9 cellular contexts compared by ENCODE assay signal in the genomic region with DNA sequence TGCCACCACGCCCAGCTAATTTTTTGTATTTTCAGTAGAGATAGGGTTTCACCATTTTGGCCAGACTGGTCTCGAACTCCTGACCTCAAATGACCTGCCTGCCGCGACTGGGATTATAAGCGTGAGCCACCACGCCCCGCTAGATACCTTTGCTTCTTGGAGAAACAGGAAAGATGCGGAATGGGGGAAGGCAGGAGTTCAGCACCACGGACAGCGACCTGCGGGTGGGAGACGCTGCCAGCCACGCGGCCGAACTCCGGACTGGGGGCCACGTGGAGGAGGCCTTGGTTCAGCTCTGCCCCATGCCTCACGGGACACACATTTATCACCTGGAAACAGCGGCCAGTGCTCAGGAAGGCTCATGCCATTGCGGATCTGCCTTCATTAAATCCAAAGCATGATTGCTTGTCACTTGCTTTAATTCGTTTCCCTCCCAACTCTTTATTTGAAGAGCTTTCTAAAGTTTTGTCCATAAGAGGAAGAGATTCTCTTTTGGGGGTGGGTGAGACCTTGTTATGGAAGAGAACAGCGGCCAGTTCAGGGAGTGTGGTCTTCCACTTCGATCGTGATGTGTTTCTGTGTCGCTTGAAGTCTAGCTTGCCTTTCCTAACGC.
DNase-seq lines count a peak whose midpoint lies in the region; ATAC-seq and TF ChIP-seq lines count a peak whose summit lies in the region.
"Had no signal": no experiment of that assay in that cellular context is flagged by ENCODE, and none has a peak within 500 bp of the region (broad histone marks: within the 10 kb centered on the region; RNA-seq: fewer than 3 reads in every experiment).

No MANE protein-coding gene starts in this region.

- H3K27me3 Mint-ChIP-seq in activated CD4-positive, alpha-beta memory T cell treated with anti-CD3 and anti-CD28 coated beads for 36 hours = peaks cover 32% of the 10 kb centered on the region

- POLR2A ChIA-PET in activated CD4-positive, alpha-beta memory T cell treated with anti-CD3 and anti-CD28 coated beads for 36 hours (lab: Charles Lee) = no interaction called here

- intact Hi-C loops in activated CD4-positive, alpha-beta memory T cell treated with anti-CD3 and anti-CD28 coated beads for 36 hours (cut with micrococcal nuclease) = no loop called here
- intact Hi-C loops in posterior vena cava (cut with DNase I) = no loop called here

- H3K4me1 Mint-ChIP-seq in activated CD4-positive, alpha-beta memory T cell treated with anti-CD3 and anti-CD28 coated beads for 36 hours (ENCODE audit: low read depth) = no peaks in the 10 kb centered on the region

- H3K9me3 Mint-ChIP-seq in activated CD4-positive, alpha-beta memory T cell treated with anti-CD3 and anti-CD28 coated beads for 36 hours = no peaks in the 10 kb centered on the region

- peak overlapping the region; percentile 38 for H3K27ac Mint-ChIP-seq in activated CD4-positive, alpha-beta memory T cell treated with anti-CD3 and anti-CD28 coated beads for 36 hours

- TF ChIP-seq CTCF in foreskin keratinocyte (conservative IDR thresholded peaks at IDR 0.05) = no peak

- no peaks in the 10 kb centered on the region for H3K36me3 Mint-ChIP-seq in activated CD4-positive, alpha-beta memory T cell treated with anti-CD3 and anti-CD28 coated beads for 36 hours

- peak; percentile 56 for ATAC-seq in foreskin keratinocyte
- ATAC-seq in GM21717 (IDR thresholded peaks at IDR 0.05; ENCODE audit: unreplicated experiment) = no peak

- no peaks in the 10 kb centered on the region for H3K27me3 ChIP-seq in foreskin keratinocyte

- no peak overlapping the region for H3K4me3 Mint-ChIP-seq in activated CD4-positive, alpha-beta memory T cell treated with anti-CD3 and anti-CD28 coated beads for 36 hours

- DNase-seq in DMS 273 (lab: John Stamatoyannopoulos, UW; ENCODE audit: unreplicated experiment) (peak; percentile 23), DMS 273 treated with DMSO at 0.1 percent for 48 hours (lab: John Stamatoyannopoulos, UW) (no peak), foreskin keratinocyte (peak; percentile 4 to 6), posterior vena cava (ENCODE audit: low spot score) (peak; percentile 89), COR-L47 (lab: John Stamatoyannopoulos, UW) (no peak), NCI-H187 treated with DMSO at 0.1 percent for 48 hours (lab: John Stamatoyannopoulos, UW) (no peak)
- DNase-seq in activated CD4-positive, alpha-beta memory T cell treated with anti-CD3 and anti-CD28 coated beads for 36 hours = peak; percentile 61

- H3K27ac ChIP-seq in foreskin keratinocyte = no peak overlapping the region
- H3K27ac ChIP-seq: 22Rv1 had no signal

- CTCF ChIA-PET in activated CD4-positive, alpha-beta memory T cell treated with anti-CD3 and anti-CD28 coated beads for 36 hours (lab: Charles Lee) = no interaction called here

- H3K4me1 ChIP-seq in foreskin keratinocyte = no peaks in the 10 kb centered on the region

Comparison
In these comparisons a context has a peak if more than half of its experiments do, and no peak if none do; other contexts are left out.
1. DNase-seq: peak in DMS 273 (single experiment), activated CD4-positive, alpha-beta memory T cell treated with anti-CD3 and anti-CD28 coated beads for 36 hours (single experiment), foreskin keratinocyte (2 of 2) and posterior vena cava (single experiment); none in DMS 273 treated with DMSO at 0.1 percent for 48 hours (single experiment), COR-L47 (single experiment) and NCI-H187 treated with DMSO at 0.1 percent for 48 hours (single experiment).